10 cellular contexts compared by ENCODE assay signal in the genomic region with DNA sequence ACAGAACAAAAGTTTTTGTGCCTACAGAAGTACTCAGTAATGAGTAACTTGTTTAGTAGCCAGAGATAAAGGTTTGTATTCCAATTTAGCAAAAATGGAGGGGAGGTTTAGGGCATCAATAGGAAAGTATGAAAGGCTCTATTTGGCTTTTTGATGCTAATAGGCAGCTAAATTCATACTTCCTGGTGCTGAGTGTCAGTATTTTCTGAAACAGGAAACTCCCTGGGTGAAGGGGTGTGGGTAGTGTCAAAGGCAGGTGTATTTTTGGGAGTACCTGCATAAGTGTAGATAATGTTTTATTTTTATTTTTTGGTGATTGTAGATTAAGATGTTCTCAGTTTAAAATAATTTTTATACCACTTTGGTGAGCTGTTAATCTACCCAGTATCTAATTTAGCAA. TPM values are rescaled to one million over a fixed set of nuclear protein-coding genes. Genes with fewer than 3 reads are reported as not detected.
DNase-seq lines count a peak whose midpoint lies in the region; ATAC-seq and TF ChIP-seq lines count a peak whose summit lies in the region.
"Had no signal": no experiment of that assay in that cellular context is flagged by ENCODE, and none has a peak within 500 bp of the region (broad histone marks: within the 10 kb centered on the region; RNA-seq: fewer than 3 reads in every experiment).

No MANE protein-coding gene starts in this region.

- DNase-seq in osteoblast (ENCODE audit: insufficient read length, low spot score, missing footprints) (no peak), GM10266 (ENCODE audit: extremely low spot score) (no peak), brain microvascular endothelial cell (no peak), ecto neural progenitor cell (ENCODE audit: low spot score) (no peak), DMS79 treated with DMSO at 0.1 percent for 48 hours (lab: John Stamatoyannopoulos, UW) (no peak)
- DNase-seq: activated CD4-positive, alpha-beta T cell treated with anti-CD3 and anti-CD28 coated beads for 4 hours had no signal

- H3K9me3 ChIP-seq in OCI-LY1 (ENCODE audit: low read length) (peaks cover 17% of the 10 kb centered on the region), osteoblast (ENCODE audit: low read depth, low read length) (no peaks in the 10 kb centered on the region)
- H3K9me3 ChIP-seq: MG63 had no signal

- no peak overlapping the region for H2AFZ ChIP-seq in OCI-LY1 (ENCODE audit: low read length)
- no peak overlapping the region for H2AFZ ChIP-seq in osteoblast (ENCODE audit: low read length)

- no peaks in the 10 kb centered on the region for H3K27me3 ChIP-seq in OCI-LY1 (ENCODE audit: insufficient read depth, low read length)
- no peaks in the 10 kb centered on the region for H3K27me3 ChIP-seq in osteoblast (ENCODE audit: insufficient read depth, low read length)
- no peaks in the 10 kb centered on the region for H3K27me3 ChIP-seq in brain microvascular endothelial cell (replicated peaks)
- H3K27me3 ChIP-seq: MG63 had no signal

- peak overlapping the region; percentile 53 for H3K4me2 ChIP-seq in OCI-LY1 (ENCODE audit: low read length)
- H3K4me2 ChIP-seq in osteoblast (ENCODE audit: insufficient read depth, low read length), result peak overlapping the region; percentile 95

- H3K4me1 ChIP-seq in OCI-LY1 (ENCODE audit: insufficient read depth, low read length, severe bottlenecking) (peaks cover 49% of the 10 kb centered on the region), osteoblast (ENCODE audit: insufficient read depth, low read length) (peaks cover 22% of the 10 kb centered on the region)

- H3K9me2 ChIP-seq in OCI-LY1 (ENCODE audit: low read depth, low read length), result no peaks in the 10 kb centered on the region

- H3K4me3 ChIP-seq in OCI-LY1 (ENCODE audit: low read depth, low read length, poor library complexity, severe bottlenecking), result peak overlapping the region; percentile 6
- H3K4me3 ChIP-seq in osteoblast (ENCODE audit: insufficient read depth, low read length), result no peak overlapping the region
- H3K4me3 ChIP-seq in brain microvascular endothelial cell (ENCODE audit: low read depth, low read length), result no peak overlapping the region

- no peaks in the 10 kb centered on the region for H3F3A ChIP-seq in OCI-LY1 (ENCODE audit: insufficient read depth, low read length)

- ATAC-seq in GM18868 (IDR thresholded peaks at IDR 0.05; ENCODE audit: unreplicated experiment), result peak; percentile 40
- peak; percentile 31 for ATAC-seq in HG02571 (IDR thresholded peaks at IDR 0.05; ENCODE audit: unreplicated experiment)

- H4K20me1 ChIP-seq in OCI-LY1 (ENCODE audit: insufficient read depth, low read length), result no peaks in the 10 kb centered on the region
- H4K20me1 ChIP-seq in osteoblast (ENCODE audit: insufficient read depth, low read length), result no peaks in the 10 kb centered on the region

- H3K79me2 ChIP-seq in OCI-LY1 (ENCODE audit: insufficient read depth, low read length) (no peaks in the 10 kb centered on the region), osteoblast (ENCODE audit: insufficient read depth, low read length) (no peaks in the 10 kb centered on the region)

- H3K9ac ChIP-seq in OCI-LY1 (ENCODE audit: low read length), result peak overlapping the region; percentile 50

- in situ Hi-C loops in brain microvascular endothelial cell (cut with HindIII; ENCODE audit: low pct_ligation_motif_present, low sequenced_read_pairs), result no loop called here

- peaks cover 12% of the 10 kb centered on the region for H3K36me3 ChIP-seq in OCI-LY1 (ENCODE audit: insufficient read depth, low read length)
- H3K36me3 ChIP-seq in osteoblast (ENCODE audit: insufficient read depth, low read length), result no peaks in the 10 kb centered on the region
- H3K36me3 ChIP-seq in brain microvascular endothelial cell (replicated peaks), result no peaks in the 10 kb centered on the region
- H3K36me3 ChIP-seq: MG63 had no signal

- peak overlapping the region; percentile 94 for H3K27ac ChIP-seq in OCI-LY1 (ENCODE audit: low read depth, low read length, poor library complexity, severe bottlenecking)
- no peak overlapping the region for H3K27ac ChIP-seq in osteoblast (ENCODE audit: low read depth, low read length)
- no peak overlapping the region for H3K27ac ChIP-seq in brain microvascular endothelial cell

- no peak for TF ChIP-seq CTCF in OCI-LY1 (IDR thresholded peaks at IDR 0.05; ENCODE audit: low read length)
- TF ChIP-seq CTCF in osteoblast (IDR thresholded peaks at IDR 0.05; ENCODE audit: extremely low read depth, low read depth, low read length), result no peak
- TF ChIP-seq CTCF in GM10266 (IDR thresholded peaks at IDR 0.05; ENCODE audit: control insufficient read depth, insufficient read depth, low read depth, missing control alignments), result no peak
- TF ChIP-seq CTCF in brain microvascular endothelial cell (IDR thresholded peaks at IDR 0.05; ENCODE audit: low read depth, low read length, missing control alignments), result no peak

RNA-seq across cellular contexts. Expression of a gene that starts 29.3 kb away (rescaled TPM):
- total RNA-seq in osteoblast, result under 0.01 TPM in 1 of 2 replicates, not detected in the other
